ENCODE assay signal across 1 cellular context in the genomic region with DNA sequence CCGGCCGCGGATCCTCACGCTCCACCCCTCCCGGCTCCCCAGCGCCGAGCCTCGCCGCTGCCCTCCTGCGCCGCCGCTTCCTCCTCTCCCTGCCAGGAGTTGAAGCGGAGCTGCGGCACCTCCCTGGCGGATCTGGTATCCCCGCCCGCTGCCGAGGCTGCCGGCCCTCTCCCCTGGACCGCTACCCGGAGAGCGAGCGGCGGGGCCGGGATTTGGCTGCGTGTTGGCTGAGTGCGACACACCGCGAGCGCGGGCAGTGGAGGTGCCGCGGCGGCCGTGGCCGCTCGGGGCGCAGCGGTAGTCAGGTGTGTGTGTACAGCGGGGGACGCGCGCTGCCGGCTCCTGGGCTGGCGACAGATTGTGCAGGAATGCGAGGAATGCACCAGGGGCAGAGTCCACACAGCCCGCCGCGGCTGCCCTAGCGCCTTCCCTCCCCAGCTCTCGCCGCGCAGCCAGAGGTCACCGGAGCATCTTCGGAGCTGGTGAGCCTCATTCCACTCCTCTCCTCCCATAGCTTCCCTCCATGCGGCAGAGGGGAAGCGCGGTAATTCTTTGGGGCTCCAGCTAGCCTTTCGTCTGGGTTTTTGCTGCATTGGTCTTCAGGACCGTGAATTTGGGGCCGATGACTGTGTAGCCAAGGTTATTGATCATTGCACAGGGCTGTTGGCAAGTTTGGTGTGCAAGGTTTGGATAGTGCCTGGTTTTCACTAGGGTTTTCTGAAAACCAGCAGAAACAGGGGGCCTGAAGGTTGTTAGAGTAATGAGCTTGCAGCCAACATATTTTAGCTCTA.
A peak's percentile ranks its signal among the peaks of the same experiment; 100 is the strongest.
TF ChIP-seq lines count a peak whose summit lies in the region.

No MANE protein-coding gene starts in this region.

TF ChIP-seq in HepG2, 621 proteins besides CTCF, POLR2A, EP300 and RAD21 (continued from another document and continues in another):
- TF ChIP-seq SPEN (CRISPR knock-in tag; IDR thresholded peaks at IDR 0.05; ENCODE audit: low read depth) (peak; percentile 89), AGO1 (IDR thresholded peaks at IDR 0.05; ENCODE audit: low read depth, low read length, poor library complexity, severe bottlenecking) (peak; percentile 10), CBX5 (CRISPR knock-in tag; IDR thresholded peaks at IDR 0.05; ENCODE audit: borderline replicate concordance) (peak; percentile 98), ZSCAN29 (CRISPR knock-in tag; conservative IDR thresholded peaks at IDR 0.05) (peak; percentile 99), JUND (CRISPR knock-in tag; IDR thresholded peaks at IDR 0.05) (peak; percentile 48), MED8 (CRISPR knock-in tag; IDR thresholded peaks at IDR 0.05; ENCODE audit: insufficient replicate concordance) (peak; percentile 84), MTERF4 (CRISPR knock-in tag; IDR thresholded peaks at IDR 0.05) (no peak), CBX2 (IDR thresholded peaks at IDR 0.05; ENCODE audit: low read depth, low read length) (no peak), CBX2 (CRISPR knock-in tag; IDR thresholded peaks at IDR 0.05; ENCODE audit: low read depth) (peak; percentile 96), HNRNPLL (IDR thresholded peaks at IDR 0.05; ENCODE audit: low read depth, low read length, poor library complexity, severe bottlenecking) (peak; percentile 96), ZBTB14 (CRISPR knock-in tag; IDR thresholded peaks at IDR 0.05) (peak; percentile 89), TBX3 (IDR thresholded peaks at IDR 0.05; ENCODE audit: borderline replicate concordance) (peak; percentile 87), ZNF598 (CRISPR knock-in tag; IDR thresholded peaks at IDR 0.05; ENCODE audit: borderline replicate concordance) (peak; percentile 100), ZNF205 (CRISPR knock-in tag; IDR thresholded peaks at IDR 0.05) (peak; percentile 95), GPBP1L1 (CRISPR knock-in tag; IDR thresholded peaks at IDR 0.05) (no peak), ZNF382 (CRISPR knock-in tag; IDR thresholded peaks at IDR 0.05; ENCODE audit: borderline replicate concordance) (no peak), KLF6 (CRISPR knock-in tag; IDR thresholded peaks at IDR 0.05) (no peak; the same call in none of the 2 replicates), CSRNP2 (CRISPR knock-in tag; conservative IDR thresholded peaks at IDR 0.05; ENCODE audit: low read depth) (peak; percentile 90; the same call in 1 of the 2 replicates), ZNF7 (CRISPR knock-in tag; IDR thresholded peaks at IDR 0.05) (no peak), ZSCAN20 (CRISPR knock-in tag; IDR thresholded peaks at IDR 0.05; ENCODE audit: borderline replicate concordance) (peak; percentile 91), ZNF501 (CRISPR knock-in tag; IDR thresholded peaks at IDR 0.05) (peak; percentile 100), ATF2 (CRISPR knock-in tag; IDR thresholded peaks at IDR 0.05) (peak; percentile 94), ARID5B (CRISPR knock-in tag; IDR thresholded peaks at IDR 0.05) (peak; percentile 99), NR2C2 (CRISPR knock-in tag; IDR thresholded peaks at IDR 0.05; ENCODE audit: borderline replicate concordance) (peak; percentile 88), ZKSCAN1 (IDR thresholded peaks at IDR 0.05; ENCODE audit: low read length) (peak; percentile 49; the same call in 1 of the 2 replicates), LCORL (IDR thresholded peaks at IDR 0.05) (peak; percentile 37; the same call in 1 of the 2 replicates), LCORL (CRISPR knock-in tag; IDR thresholded peaks at IDR 0.05) (peak; percentile 100), ELF3 (CRISPR knock-in tag; IDR thresholded peaks at IDR 0.05) (peak; percentile 93), RXRB (CRISPR knock-in tag; IDR thresholded peaks at IDR 0.05; ENCODE audit: borderline replicate concordance) (peak; percentile 93), ZBTB3 (CRISPR knock-in tag; IDR thresholded peaks at IDR 0.05; ENCODE audit: borderline replicate concordance, low read depth) (peak; percentile 92; the same call in 1 of the 2 replicates), ZHX1 (CRISPR knock-in tag; IDR thresholded peaks at IDR 0.05; ENCODE audit: low read depth) (peak; percentile 97; the same call in 1 of the 2 replicates)
- TF ChIP-seq, protein P1, sequence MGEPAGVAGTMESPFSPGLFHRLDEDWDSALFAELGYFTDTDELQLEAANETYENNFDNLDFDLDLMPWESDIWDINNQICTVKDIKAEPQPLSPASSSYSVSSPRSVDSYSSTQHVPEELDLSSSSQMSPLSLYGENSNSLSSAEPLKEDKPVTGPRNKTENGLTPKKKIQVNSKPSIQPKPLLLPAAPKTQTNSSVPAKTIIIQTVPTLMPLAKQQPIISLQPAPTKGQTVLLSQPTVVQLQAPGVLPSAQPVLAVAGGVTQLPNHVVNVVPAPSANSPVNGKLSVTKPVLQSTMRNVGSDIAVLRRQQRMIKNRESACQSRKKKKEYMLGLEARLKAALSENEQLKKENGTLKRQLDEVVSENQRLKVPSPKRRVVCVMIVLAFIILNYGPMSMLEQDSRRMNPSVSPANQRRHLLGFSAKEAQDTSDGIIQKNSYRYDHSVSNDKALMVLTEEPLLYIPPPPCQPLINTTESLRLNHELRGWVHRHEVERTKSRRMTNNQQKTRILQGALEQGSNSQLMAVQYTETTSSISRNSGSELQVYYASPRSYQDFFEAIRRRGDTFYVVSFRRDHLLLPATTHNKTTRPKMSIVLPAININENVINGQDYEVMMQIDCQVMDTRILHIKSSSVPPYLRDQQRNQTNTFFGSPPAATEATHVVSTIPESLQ (CRISPR knock-in tag; conservative IDR thresholded peaks at IDR 0.05), result peak; percentile 97; the same call in 1 of the 2 replicates
- TF ChIP-seq, protein P2, sequence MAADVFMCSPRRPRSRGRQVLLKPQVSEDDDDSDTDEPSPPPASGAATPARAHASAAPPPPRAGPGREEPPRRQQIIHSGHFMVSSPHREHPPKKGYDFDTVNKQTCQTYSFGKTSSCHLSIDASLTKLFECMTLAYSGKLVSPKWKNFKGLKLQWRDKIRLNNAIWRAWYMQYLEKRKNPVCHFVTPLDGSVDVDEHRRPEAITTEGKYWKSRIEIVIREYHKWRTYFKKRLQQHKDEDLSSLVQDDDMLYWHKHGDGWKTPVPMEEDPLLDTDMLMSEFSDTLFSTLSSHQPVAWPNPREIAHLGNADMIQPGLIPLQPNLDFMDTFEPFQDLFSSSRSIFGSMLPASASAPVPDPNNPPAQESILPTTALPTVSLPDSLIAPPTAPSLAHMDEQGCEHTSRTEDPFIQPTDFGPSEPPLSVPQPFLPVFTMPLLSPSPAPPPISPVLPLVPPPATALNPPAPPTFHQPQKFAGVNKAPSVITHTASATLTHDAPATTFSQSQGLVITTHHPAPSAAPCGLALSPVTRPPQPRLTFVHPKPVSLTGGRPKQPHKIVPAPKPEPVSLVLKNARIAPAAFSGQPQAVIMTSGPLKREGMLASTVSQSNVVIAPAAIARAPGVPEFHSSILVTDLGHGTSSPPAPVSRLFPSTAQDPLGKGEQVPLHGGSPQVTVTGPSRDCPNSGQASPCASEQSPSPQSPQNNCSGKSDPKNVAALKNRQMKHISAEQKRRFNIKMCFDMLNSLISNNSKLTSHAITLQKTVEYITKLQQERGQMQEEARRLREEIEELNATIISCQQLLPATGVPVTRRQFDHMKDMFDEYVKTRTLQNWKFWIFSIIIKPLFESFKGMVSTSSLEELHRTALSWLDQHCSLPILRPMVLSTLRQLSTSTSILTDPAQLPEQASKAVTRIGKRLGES (CRISPR knock-in tag; IDR thresholded peaks at IDR 0.05; ENCODE audit: borderline replicate concordance), result no peak
